In genomic region chr1:162157469-162157868, GRCh38 we compare ENCODE assay signal across 28 cellular contexts.
"Had no signal": no experiment of that assay in that cellular context is flagged by ENCODE, and none has a peak within 500 bp of the region (broad histone marks: within the 10 kb centered on the region; RNA-seq: fewer than 3 reads in every experiment).

No MANE protein-coding gene starts in this region.

- ATAC-seq: activated CD4-positive, CD25-positive, alpha-beta regulatory T cell treated with anti-CD3 and anti-CD28 coated beads, Interleukin-2, amount 50 U/mL, for 24 hours; activated CD8-positive, alpha-beta T cell treated with anti-CD3 and anti-CD28 coated beads for 36 hours; activated T-cell treated with anti-CD3 and anti-CD28 coated beads, Interleukin-2, amount 50 U/mL, for 4 hours; activated T-helper 17 cell treated with anti-CD3 and anti-CD28 coated beads, Interleukin-2, amount 50 U/mL, for 72 hours; effector memory CD8-positive, alpha-beta T cell; gastroesophageal sphincter; heart right ventricle; T-helper 17 cell had no signal

- H3K4me3 ChIP-seq: esophagus squamous epithelium, gastroesophageal sphincter, heart right ventricle had no signal

- H3K36me3 ChIP-seq: esophagus squamous epithelium, gastroesophageal sphincter, heart right ventricle, WERI-Rb-1 had no signal

- H3K27ac ChIP-seq: esophagus squamous epithelium, gastroesophageal sphincter, heart right ventricle, WERI-Rb-1 had no signal

- H3K27me3 ChIP-seq: esophagus squamous epithelium, gastroesophageal sphincter, heart right ventricle had no signal

- H3K9me3 ChIP-seq: esophagus squamous epithelium, gastroesophageal sphincter, heart right ventricle had no signal

- FAIRE-seq: astrocyte, colon had no signal

- DNase-seq: activated B cell treated with CpG ODN at 0.5 μM for 24 hours; activated CD4-positive, alpha-beta T cell treated with anti-CD3 and anti-CD28 coated beads for 48 hours; activated CD4-positive, alpha-beta T cell treated with anti-CD3 and anti-CD28 coated beads, Interleukin-2, amount 50 U/mL, for 1 hour; activated CD4-positive, alpha-beta T cell treated with anti-CD3 and anti-CD28 coated beads, Interleukin-2, amount 50 U/mL, for 48 hours; activated CD8-positive, alpha-beta memory T cell treated with anti-CD3 and anti-CD28 coated beads for 24 hours; activated CD8-positive, alpha-beta T cell treated with anti-CD3 and anti-CD28 coated beads for 36 hours; activated effector memory CD4-positive, alpha-beta T cell treated with Interleukin-2 at 50 U/mL for 16 hours; activated gamma-delta T cell treated with Interleukin-2 at 50 U/mL for 16 hours; activated naive CD4-positive, alpha-beta T cell treated with anti-CD3 and anti-CD28 coated beads, Interleukin-2, amount 50 U/mL, for 16 hours; activated naive CD4-positive, alpha-beta T cell treated with Interleukin-2 at 50 U/mL for 16 hours; activated T-cell treated with anti-CD3 and anti-CD28 coated beads, Interleukin-2, amount 50 U/mL, for 4 hours; amniotic stem cell; cortex of kidney; dermis blood vessel endothelial cell; effector CD4-positive, alpha-beta T cell; effector memory CD8-positive, alpha-beta T cell; erythroblast; esophagus squamous epithelium; foreskin melanocyte; heart right ventricle; T-helper 17 cell; T1000; WERI-Rb-1 had no signal
